Comparison of ENCODE assay signal across 1 cellular context in genomic region chr17:76485569-76485968, GRCh38.
TF ChIP-seq lines count a peak whose summit lies in the region.

No MANE protein-coding gene starts in this region.

TF ChIP-seq in HEK293, 187 proteins besides CTCF, POLR2A, EP300 and RAD21 (continued from another document):
- no peak for TF ChIP-seq INSM2 (tag by site-specific recombination; IDR thresholded peaks at IDR 0.05)
- TF ChIP-seq ZBTB6 (tag by site-specific recombination; IDR thresholded peaks at IDR 0.05), result 0 out of 2 replicates have a peak, but pooled peaks have one; percentile 47
- peak; percentile 65; the same call in 1 of the 2 replicates for TF ChIP-seq ZNF600 (tag by site-specific recombination; IDR thresholded peaks at IDR 0.05)
- TF ChIP-seq ZNF146 (tag by site-specific recombination; IDR thresholded peaks at IDR 0.05), result no peak
- 0 out of 2 replicates have a peak, but pooled peaks have one; percentile 4 for TF ChIP-seq ZNF366 (tag by site-specific recombination; conservative IDR thresholded peaks at IDR 0.05)
- TF ChIP-seq SP2 (tag by site-specific recombination; IDR thresholded peaks at IDR 0.05), result 0 out of 2 replicates have a peak, but pooled peaks have one; percentile 11
- no peak for TF ChIP-seq ZNF155 (tag by site-specific recombination; IDR thresholded peaks at IDR 0.05)
TF ChIP-seq in HEK293: peak in this region for 4.
